2 cellular contexts compared by ENCODE assay signal in genomic region chr10:102917314-102917961, GRCh38.
A peak's percentile ranks its signal among the peaks of the same experiment; 100 is the strongest.
TF ChIP-seq lines count a peak whose summit lies in the region.

No MANE protein-coding gene starts in this region.

TF ChIP-seq in HEK293, 187 proteins besides CTCF, POLR2A, EP300 and RAD21 (continued from another document and continues in another):
- TF ChIP-seq ZBTB8A (tag by site-specific recombination; IDR thresholded peaks at IDR 0.05) (peak; percentile 59; the same call in 1 of the 2 replicates), HOXC10 (CRISPR knock-in tag; IDR thresholded peaks at IDR 0.05) (no peak), ZFP69B (tag by site-specific recombination; IDR thresholded peaks at IDR 0.05) (peak; percentile 73), IKZF3 (tag by site-specific recombination; IDR thresholded peaks at IDR 0.05) (peak; percentile 81), REST (tag by site-specific recombination; IDR thresholded peaks at IDR 0.05) (peak; percentile 70; the same call in 1 of the 2 replicates), ZNF707 (tag by site-specific recombination; IDR thresholded peaks at IDR 0.05) (no peak), ELK4 (IDR thresholded peaks at IDR 0.05; ENCODE audit: borderline replicate concordance, low read depth, low read length) (no peak), ZNF660 (tag by site-specific recombination; IDR thresholded peaks at IDR 0.05) (peak; percentile 82; the same call in 1 of the 2 replicates), ZBTB7A (tag by site-specific recombination; IDR thresholded peaks at IDR 0.05; ENCODE audit: low read depth) (peak; percentile 83; the same call in 1 of the 2 replicates), ZNF121 (tag by site-specific recombination; IDR thresholded peaks at IDR 0.05) (peak; percentile 75), ZNF423 (tag by site-specific recombination; IDR thresholded peaks at IDR 0.05) (peak; percentile 62; the same call in 1 of the 2 replicates), SP7 (tag by site-specific recombination; IDR thresholded peaks at IDR 0.05) (peak; percentile 47), ZNF792 (tag by site-specific recombination; IDR thresholded peaks at IDR 0.05) (no peak), KLF1 (tag by site-specific recombination; IDR thresholded peaks at IDR 0.05) (no peak), ZNF600 (tag by site-specific recombination; IDR thresholded peaks at IDR 0.05) (peak; percentile 90), ZNF114 (tag by site-specific recombination; IDR thresholded peaks at IDR 0.05) (no peak)
- TF ChIP-seq, protein P1, sequence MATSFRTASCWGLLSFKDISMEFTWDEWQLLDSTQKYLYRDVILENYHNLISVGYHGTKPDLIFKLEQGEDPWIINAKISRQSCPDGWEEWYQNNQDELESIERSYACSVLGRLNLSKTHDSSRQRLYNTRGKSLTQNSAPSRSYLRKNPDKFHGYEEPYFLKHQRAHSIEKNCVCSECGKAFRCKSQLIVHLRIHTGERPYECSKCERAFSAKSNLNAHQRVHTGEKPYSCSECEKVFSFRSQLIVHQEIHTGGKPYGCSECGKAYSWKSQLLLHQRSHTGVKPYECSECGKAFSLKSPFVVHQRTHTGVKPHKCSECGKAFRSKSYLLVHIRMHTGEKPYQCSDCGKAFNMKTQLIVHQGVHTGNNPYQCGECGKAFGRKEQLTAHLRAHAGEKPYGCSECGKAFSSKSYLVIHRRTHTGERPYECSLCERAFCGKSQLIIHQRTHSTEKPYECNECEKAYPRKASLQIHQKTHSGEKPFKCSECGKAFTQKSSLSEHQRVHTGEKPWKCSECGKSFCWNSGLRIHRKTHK (tag by site-specific recombination; IDR thresholded peaks at IDR 0.05): no peak
- TF ChIP-seq, protein P2, sequence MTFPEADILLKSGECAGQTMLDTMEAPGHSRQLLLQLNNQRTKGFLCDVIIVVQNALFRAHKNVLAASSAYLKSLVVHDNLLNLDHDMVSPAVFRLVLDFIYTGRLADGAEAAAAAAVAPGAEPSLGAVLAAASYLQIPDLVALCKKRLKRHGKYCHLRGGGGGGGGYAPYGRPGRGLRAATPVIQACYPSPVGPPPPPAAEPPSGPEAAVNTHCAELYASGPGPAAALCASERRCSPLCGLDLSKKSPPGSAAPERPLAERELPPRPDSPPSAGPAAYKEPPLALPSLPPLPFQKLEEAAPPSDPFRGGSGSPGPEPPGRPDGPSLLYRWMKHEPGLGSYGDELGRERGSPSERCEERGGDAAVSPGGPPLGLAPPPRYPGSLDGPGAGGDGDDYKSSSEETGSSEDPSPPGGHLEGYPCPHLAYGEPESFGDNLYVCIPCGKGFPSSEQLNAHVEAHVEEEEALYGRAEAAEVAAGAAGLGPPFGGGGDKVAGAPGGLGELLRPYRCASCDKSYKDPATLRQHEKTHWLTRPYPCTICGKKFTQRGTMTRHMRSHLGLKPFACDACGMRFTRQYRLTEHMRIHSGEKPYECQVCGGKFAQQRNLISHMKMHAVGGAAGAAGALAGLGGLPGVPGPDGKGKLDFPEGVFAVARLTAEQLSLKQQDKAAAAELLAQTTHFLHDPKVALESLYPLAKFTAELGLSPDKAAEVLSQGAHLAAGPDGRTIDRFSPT (tag by site-specific recombination; IDR thresholded peaks at IDR 0.05): no peak
- TF ChIP-seq, protein P3, sequence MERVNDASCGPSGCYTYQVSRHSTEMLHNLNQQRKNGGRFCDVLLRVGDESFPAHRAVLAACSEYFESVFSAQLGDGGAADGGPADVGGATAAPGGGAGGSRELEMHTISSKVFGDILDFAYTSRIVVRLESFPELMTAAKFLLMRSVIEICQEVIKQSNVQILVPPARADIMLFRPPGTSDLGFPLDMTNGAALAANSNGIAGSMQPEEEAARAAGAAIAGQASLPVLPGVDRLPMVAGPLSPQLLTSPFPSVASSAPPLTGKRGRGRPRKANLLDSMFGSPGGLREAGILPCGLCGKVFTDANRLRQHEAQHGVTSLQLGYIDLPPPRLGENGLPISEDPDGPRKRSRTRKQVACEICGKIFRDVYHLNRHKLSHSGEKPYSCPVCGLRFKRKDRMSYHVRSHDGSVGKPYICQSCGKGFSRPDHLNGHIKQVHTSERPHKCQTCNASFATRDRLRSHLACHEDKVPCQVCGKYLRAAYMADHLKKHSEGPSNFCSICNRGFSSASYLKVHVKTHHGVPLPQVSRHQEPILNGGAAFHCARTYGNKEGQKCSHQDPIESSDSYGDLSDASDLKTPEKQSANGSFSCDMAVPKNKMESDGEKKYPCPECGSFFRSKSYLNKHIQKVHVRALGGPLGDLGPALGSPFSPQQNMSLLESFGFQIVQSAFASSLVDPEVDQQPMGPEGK (tag by site-specific recombination; IDR thresholded peaks at IDR 0.05): peak; percentile 88

TF ChIP-seq in GM12878, 131 proteins besides CTCF, POLR2A, EP300 and RAD21 (continued from another document and continues in another):
- TF ChIP-seq ZBTB11 (CRISPR knock-in tag; IDR thresholded peaks at IDR 0.05) (no peak), BMI1 (IDR thresholded peaks at IDR 0.05; ENCODE audit: borderline replicate concordance) (no peak), MYB (IDR thresholded peaks at IDR 0.05; ENCODE audit: borderline replicate concordance, low read depth, low read length) (0 out of 2 replicates have a peak, but pooled peaks have one; percentile 8), PBX3 (IDR thresholded peaks at IDR 0.05; ENCODE audit: insufficient replicate concordance, low read depth, low read length) (no peak), BHLHE40 (IDR thresholded peaks at IDR 0.05; ENCODE audit: borderline replicate concordance in 1 of 2, low read depth in 2 of 2, low read length in 1 of 2) (peak in 1 of 2 experiments; percentile 6; a peak in 3 of 4 replicates), SMC3 (IDR thresholded peaks at IDR 0.05; ENCODE audit: borderline replicate concordance, low read length) (peak; percentile 99), MXI1 (IDR thresholded peaks at IDR 0.05; ENCODE audit: low read depth, low read length) (no peak), SRF (IDR thresholded peaks at IDR 0.05; ENCODE audit: low read depth in 2 of 2, low read length in 2 of 2) (0 out of 4 replicates have a peak, but pooled peaks of 1 of the 2 experiments have one; percentile 3), ETV6 (conservative IDR thresholded peaks at IDR 0.05 in 1 of 2, IDR thresholded peaks at IDR 0.05 in 1 of 2; ENCODE audit: borderline replicate concordance in 1 of 2, low read depth in 1 of 2) (no peak), CBFB (IDR thresholded peaks at IDR 0.05; ENCODE audit: low read depth) (no peak), PRDM15 (CRISPR knock-in tag; IDR thresholded peaks at IDR 0.05) (no peak), TAF1 (IDR thresholded peaks at IDR 0.05; ENCODE audit: borderline replicate concordance, low read depth, low read length) (no peak), POU2F2 (IDR thresholded peaks at IDR 0.05; ENCODE audit: borderline replicate concordance, low read depth, low read length) (peak; percentile 42; the same call in 1 of the 3 replicates), RUNX3 (IDR thresholded peaks at IDR 0.05; ENCODE audit: low read length) (no peak), RCOR1 (conservative IDR thresholded peaks at IDR 0.05; ENCODE audit: low read depth, low read length) (no peak), HDAC6 (IDR thresholded peaks at IDR 0.05; ENCODE audit: unreplicated experiment) (no peak), SP1 (IDR thresholded peaks at IDR 0.05; ENCODE audit: low read depth, low read length) (no peak), SUZ12 (IDR thresholded peaks at IDR 0.05; ENCODE audit: unreplicated experiment) (no peak), LARP7 (IDR thresholded peaks at IDR 0.05) (peak; percentile 86), NBN (IDR thresholded peaks at IDR 0.05) (0 out of 2 replicates have a peak, but pooled peaks have one; percentile 14), CBX3 (IDR thresholded peaks at IDR 0.05; ENCODE audit: borderline replicate concordance, low read depth) (no peak), GATAD2B (conservative IDR thresholded peaks at IDR 0.05; ENCODE audit: low read depth) (peak; percentile 74), MEF2A (IDR thresholded peaks at IDR 0.05; ENCODE audit: insufficient read depth, low read depth, low read length) (0 out of 2 replicates have a peak, but pooled peaks have one; percentile 7), YY1 (IDR thresholded peaks at IDR 0.05; ENCODE audit: low read depth, low read length) (peak; percentile 82), PAX5 (IDR thresholded peaks at IDR 0.05; ENCODE audit: borderline replicate concordance, low read depth, low read length) (no peak), HCFC1 (IDR thresholded peaks at IDR 0.05; ENCODE audit: low read length) (no peak), NFIC (IDR thresholded peaks at IDR 0.05; ENCODE audit: low read depth, low read length) (no peak), SREBF1 (IDR thresholded peaks at IDR 0.05; ENCODE audit: low read length) (no peak), EED (IDR thresholded peaks at IDR 0.05; ENCODE audit: low read depth) (no peak), SMARCA5 (IDR thresholded peaks at IDR 0.05) (peak; percentile 89), PML (IDR thresholded peaks at IDR 0.05; ENCODE audit: low read length) (no peak), JUND (IDR thresholded peaks at IDR 0.05; ENCODE audit: low read depth, low read length) (no peak), ZNF24 (IDR thresholded peaks at IDR 0.05) (no peak), ATF7 (IDR thresholded peaks at IDR 0.05; ENCODE audit: low read depth) (no peak), ZNF687 (IDR thresholded peaks at IDR 0.05) (no peak)
